Comparison of ENCODE assay signal across 11 cellular contexts in the genomic region with DNA sequence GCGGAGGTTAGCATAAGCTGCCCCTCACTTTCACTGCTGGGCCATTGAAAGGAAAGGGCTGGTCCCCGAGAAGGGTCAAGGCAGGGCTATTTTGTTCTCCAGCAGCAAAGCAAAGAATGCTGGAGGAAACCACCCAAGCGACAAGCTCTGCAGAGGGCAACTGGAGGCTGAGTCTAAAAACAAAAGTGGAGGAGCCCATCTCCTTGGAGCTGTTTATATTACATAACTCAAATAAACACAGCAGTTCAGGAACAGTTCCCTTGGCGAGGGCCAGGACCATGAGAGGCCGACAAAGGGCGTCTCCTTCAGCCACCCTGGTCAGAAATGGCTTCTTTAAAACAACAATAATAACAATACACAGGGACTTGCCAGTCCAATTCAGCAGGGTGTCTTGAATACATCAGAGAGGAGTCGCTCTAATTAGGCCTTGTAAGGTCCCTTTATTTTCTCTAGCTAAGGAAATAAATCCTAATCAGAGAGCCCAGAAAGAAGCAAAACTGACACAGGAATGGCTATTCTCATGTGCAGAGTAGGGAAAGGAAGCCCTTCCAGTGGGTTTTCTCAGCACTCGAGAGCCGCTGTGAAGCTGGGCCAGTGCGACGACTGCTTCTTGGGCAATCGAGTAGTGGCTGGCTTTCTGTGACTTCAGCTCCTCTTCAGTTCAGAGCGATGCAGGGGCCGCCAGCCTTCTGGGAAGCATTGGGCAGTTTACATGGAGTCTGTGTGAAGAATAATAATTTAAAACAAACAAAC. TPM values are rescaled to one million over a fixed set of nuclear protein-coding genes. Genes with fewer than 3 reads are reported as not detected.
DNase-seq lines count a peak whose midpoint lies in the region; ATAC-seq and TF ChIP-seq lines count a peak whose summit lies in the region.
"Had no signal": no experiment of that assay in that cellular context is flagged by ENCODE, and none has a peak within 500 bp of the region (broad histone marks: within the 10 kb centered on the region; RNA-seq: fewer than 3 reads in every experiment).

No MANE protein-coding gene starts in this region.

- H3K27ac Mint-ChIP-seq in GM23338, result no peak overlapping the region
- H3K27ac Mint-ChIP-seq: dendritic cell treated with granulocyte-macrophage colony-stimulating factor and Interleukin-4, amounts not matched to agents 40 ng/mL and 50 ng/mL, for 4 days had no signal

- H3K4me3 Mint-ChIP-seq in GM23338, result no peak overlapping the region
- H3K4me3 Mint-ChIP-seq: dendritic cell treated with granulocyte-macrophage colony-stimulating factor and Interleukin-4, amounts not matched to agents 40 ng/mL and 50 ng/mL, for 4 days had no signal

- no peaks in the 10 kb centered on the region for H3K79me2 ChIP-seq in GM23338 (replicated peaks; ENCODE audit: insufficient read depth)
- no peaks in the 10 kb centered on the region for H3K79me2 ChIP-seq in smooth muscle cell (ENCODE audit: low read depth)

- WGBS in liver, result 59% methylated on average over 14 of the region's 14 CpGs
- 63% methylated on average over 14 of the region's 14 CpGs for WGBS in smooth muscle cell (ENCODE audit: low lambda C conversion rate)

- H3K4me3 ChIP-seq in GM23338 (no peak overlapping the region), liver (ENCODE audit: low read depth in 1 of 3, low read length in 3 of 3) (no peak overlapping the region), smooth muscle cell (no peak overlapping the region), BE2C (ENCODE audit: low read depth, low read length) (no peak overlapping the region)

- H2AFZ ChIP-seq in GM23338 (peak overlapping the region; percentile 38; the same call in 1 of the 2 replicates), smooth muscle cell (ENCODE audit: low read depth) (peak overlapping the region; percentile 73)

- DNase-seq in GM23338 (ENCODE audit: low spot score), result no peak
- DNase-seq in smooth muscle cell (lab: John Stamatoyannopoulos, UW; ENCODE audit: unreplicated experiment), result no peak
- no peak for DNase-seq in inferior parietal cortex (ENCODE audit: extremely low spot score)
- DNase-seq in SKM-1 treated with dmso at 0.1 percent for 144 hours (lab: John Stamatoyannopoulos, UW; ENCODE audit: unreplicated experiment), result no peak
- DNase-seq in BE2C, result no peak
- no peak for DNase-seq in T-helper 1 cell
- DNase-seq: NCI-H524 treated with DMSO at 0.1 percent for 48 hours had no signal

- H3K4me1 ChIP-seq in GM23338 (ENCODE audit: insufficient read depth), result peaks cover 7% of the 10 kb centered on the region; the same call in 1 of the 2 replicates
- H3K4me1 ChIP-seq in liver (ENCODE audit: control insufficient read depth in 4 of 4, insufficient read depth in 4 of 4, low read length in 3 of 4), result peaks cover 19 to 84% (median 60%) of the 10 kb centered on the region in 4 donors
- H3K4me1 ChIP-seq in smooth muscle cell (ENCODE audit: low read depth), result peaks cover 42% of the 10 kb centered on the region
- peaks cover 39% of the 10 kb centered on the region for H3K4me1 ChIP-seq in BE2C

- H3K9me2 ChIP-seq in GM23338 (ENCODE audit: insufficient read depth), result no peaks in the 10 kb centered on the region

- 0 out of 2 replicates have a peak, but pooled peaks cover 3% of the 10 kb centered on the region for H3F3A ChIP-seq in GM23338 (replicated peaks; ENCODE audit: low read depth)
- peaks cover 40% of the 10 kb centered on the region for H3F3A ChIP-seq in smooth muscle cell (ENCODE audit: low read depth)

- peaks cover 11% of the 10 kb centered on the region for H3K27me3 Mint-ChIP-seq in GM23338 (ENCODE audit: insufficient read depth, low read depth, poor library complexity)
- H3K27me3 Mint-ChIP-seq: dendritic cell treated with granulocyte-macrophage colony-stimulating factor and Interleukin-4, amounts not matched to agents 40 ng/mL and 50 ng/mL, for 4 days had no signal

- H4K20me1 ChIP-seq in GM23338 (replicated peaks; ENCODE audit: insufficient read depth) (0 out of 2 replicates have a peak, but pooled peaks cover 3% of the 10 kb centered on the region), smooth muscle cell (ENCODE audit: low read depth) (no peaks in the 10 kb centered on the region)

- H3K9ac ChIP-seq in liver (ENCODE audit: low read depth in 1 of 2, low read length in 2 of 2) (peak overlapping the region; percentile 4 to 86), smooth muscle cell (ENCODE audit: low read depth) (no peak overlapping the region)

- H3K9me3 ChIP-seq in liver (ENCODE audit: control insufficient read depth in 4 of 4, low read length in 3 of 4), result no peaks in the 10 kb centered on the region
- H3K9me3 ChIP-seq in smooth muscle cell (replicated peaks; ENCODE audit: low read depth), result no peaks in the 10 kb centered on the region
- no peaks in the 10 kb centered on the region for H3K9me3 ChIP-seq in BE2C

- no peak overlapping the region for H3K4me2 ChIP-seq in GM23338
- no peak overlapping the region for H3K4me2 ChIP-seq in smooth muscle cell

- peaks cover 44% of the 10 kb centered on the region for H3K4me1 Mint-ChIP-seq in GM23338

- H3K27ac ChIP-seq in GM23338 (ENCODE audit: low read depth) (no peak overlapping the region), cingulate gyrus (ENCODE audit: low read depth, low read length) (peak overlapping the region; percentile 94), liver (ENCODE audit: low read depth in 1 of 2, low read length in 2 of 2) (peak overlapping the region; percentile 92 to 93), smooth muscle cell (ENCODE audit: low read depth) (peak overlapping the region; percentile 99)

- H3K36me3 ChIP-seq in GM23338 (ENCODE audit: insufficient read depth) (no peaks in the 10 kb centered on the region), liver (ENCODE audit: control insufficient read depth in 4 of 4, insufficient read depth in 3 of 4, low read depth in 1 of 4, low read length in 3 of 4) (no peaks in the 10 kb centered on the region), smooth muscle cell (ENCODE audit: low read depth) (no peaks in the 10 kb centered on the region), BE2C (no peaks in the 10 kb centered on the region)

- TF ChIP-seq RAD21 in liver (IDR thresholded peaks at IDR 0.05), result no peak

- TF ChIP-seq CTCF in GM23338 (conservative IDR thresholded peaks at IDR 0.05; ENCODE audit: low read depth in 2 of 2) (no peak), liver (IDR thresholded peaks at IDR 0.05; ENCODE audit: low read depth, low read length, missing input control) (no peak), smooth muscle cell (IDR thresholded peaks at IDR 0.05; ENCODE audit: borderline replicate concordance, insufficient read depth, poor library complexity, severe bottlenecking) (no peak), BE2C (IDR thresholded peaks at IDR 0.05; ENCODE audit: low read depth, low read length) (no peak)

- H3K27me3 ChIP-seq in GM23338 (ENCODE audit: insufficient read depth), result no peaks in the 10 kb centered on the region
- no peaks in the 10 kb centered on the region for H3K27me3 ChIP-seq in liver (ENCODE audit: control insufficient read depth in 4 of 4, insufficient read depth in 4 of 4, low read length in 3 of 4)
- no peaks in the 10 kb centered on the region for H3K27me3 ChIP-seq in smooth muscle cell (ENCODE audit: low read depth)
- H3K27me3 ChIP-seq in BE2C, result no peaks in the 10 kb centered on the region

- H3K9me3 Mint-ChIP-seq in GM23338, result no peaks in the 10 kb centered on the region
- H3K9me3 Mint-ChIP-seq: dendritic cell treated with granulocyte-macrophage colony-stimulating factor and Interleukin-4, amounts not matched to agents 40 ng/mL and 50 ng/mL, for 4 days had no signal

- no peaks in the 10 kb centered on the region for H3K36me3 Mint-ChIP-seq in GM23338 (ENCODE audit: low read depth)

- ATAC-seq in GM23338, result no peak
- ATAC-seq: activated CD4-positive, CD25-positive, alpha-beta regulatory T cell treated with anti-CD3 and anti-CD28 coated beads, Interleukin-2, amount 50 U/mL, for 24 hours had no signal

TF ChIP-seq in GM23338, 12 proteins besides CTCF, POLR2A, EP300 and RAD21:
- no peak for TF ChIP-seq CREB1 (CRISPR knock-in tag; IDR thresholded peaks at IDR 0.05; ENCODE audit: low read depth)

TF ChIP-seq in liver, 16 proteins besides CTCF, POLR2A, EP300 and RAD21:
- TF ChIP-seq HNF4G (IDR thresholded peaks at IDR 0.05) (no peak), HNF4A (conservative IDR thresholded peaks at IDR 0.05) (no peak), RXRA (IDR thresholded peaks at IDR 0.05) (peak; percentile 61 to 76), MAX (IDR thresholded peaks at IDR 0.05) (no peak), FOXA2 (IDR thresholded peaks at IDR 0.05) (no peak), NR2F2 (IDR thresholded peaks at IDR 0.05) (peak; percentile 89), YY1 (IDR thresholded peaks at IDR 0.05) (peak; percentile 15), SP1 (IDR thresholded peaks at IDR 0.05) (peak; percentile 74), TAF1 (conservative IDR thresholded peaks at IDR 0.05) (peak; percentile 21), GABPA (IDR thresholded peaks at IDR 0.05 in 1 of 2, conservative IDR thresholded peaks at IDR 0.05 in 1 of 2) (no peak)

RNA-seq across cellular contexts. Expression of gene TARBP1, which starts 57.0 kb away (rescaled TPM):
- 18.8 and 44.8 TPM in 2 replicates for total RNA-seq in GM23338 (2014; rRNA removed; shearing (Covaris generic))
- polyA plus RNA-seq in GM23338 (2016; fragmentation: Nextera tagmentation; extraction: Ambion mirVana) (14.9 and 17.4 TPM in 2 replicates), liver (1 to 10 TPM; 4.1 to 6.4 TPM), smooth muscle cell (6.1 and 7.8 TPM in 2 replicates)
- total RNA-seq in liver (10 to 100 TPM; 11.9 to 17.6 TPM), smooth muscle cell (28.9 and 35.6 TPM in 2 replicates)
- polyA plus RNA-seq in BE2C (2012; ENCODE audit: insufficient read depth, insufficient read length, low read depth), result 30.9 TPM
